ENCODE assay signal across 8 cellular contexts in the genomic region with DNA sequence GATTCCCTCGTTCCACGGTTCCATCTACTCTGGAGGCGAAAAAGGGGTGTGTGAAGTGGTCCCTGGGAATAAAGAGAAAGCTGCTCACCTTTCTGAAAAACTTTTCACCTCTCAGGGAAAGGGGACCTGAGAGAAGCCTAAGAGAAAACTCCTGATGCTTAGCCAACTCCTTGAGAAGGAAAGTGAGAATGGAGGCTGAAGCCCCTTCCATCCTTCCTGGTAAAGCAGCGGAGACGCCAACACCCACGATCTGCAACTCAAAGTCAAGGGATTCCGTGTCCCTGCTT.
DNase-seq lines count a peak whose midpoint lies in the region; ATAC-seq and TF ChIP-seq lines count a peak whose summit lies in the region.

No MANE protein-coding gene starts in this region.

- no peaks in the 10 kb centered on the region for H3K9me3 ChIP-seq in HCT116 (ENCODE audit: control insufficient read depth in 1 of 2, insufficient read depth in 1 of 2, low read depth in 1 of 2, low read length in 2 of 2)
- H3K9me3 ChIP-seq in hepatocyte (ENCODE audit: low read depth), result no peaks in the 10 kb centered on the region

- H3K79me2 ChIP-seq in HCT116 (ENCODE audit: insufficient read depth, low read length), result no peaks in the 10 kb centered on the region
- no peaks in the 10 kb centered on the region for H3K79me2 ChIP-seq in hepatocyte

- intact Hi-C loops in HCT116 (cut with micrococcal nuclease), result loop anchor here (2.0 to 5.0 kb wide), 4 partner anchors 96 to 140 kb away; a partner anchor contains a TSS

- peak overlapping the region; percentile 98 for H3K27ac Mint-ChIP-seq in activated CD4-positive, alpha-beta memory T cell treated with anti-CD3 and anti-CD28 coated beads, Interleukin-2, amount 10 ng/mL, durations not matched to agents 7 days and 5 days

- H3K36me3 ChIP-seq in HCT116 (ENCODE audit: control insufficient read depth in 1 of 2, insufficient read depth in 2 of 2, low read length in 2 of 2), result no peaks in the 10 kb centered on the region
- H3K36me3 ChIP-seq in hepatocyte (replicated peaks; ENCODE audit: insufficient read depth, low read depth), result no peaks in the 10 kb centered on the region

- no peak for TF ChIP-seq POLR2A in HCT116 (IDR thresholded peaks at IDR 0.05; ENCODE audit: borderline replicate concordance, extremely low read depth, insufficient read depth, insufficient read length)

- H3K27me3 ChIP-seq in HCT116 (ENCODE audit: insufficient read depth, low read length) (no peaks in the 10 kb centered on the region), hepatocyte (no peaks in the 10 kb centered on the region)

- H3K4me1 Mint-ChIP-seq in activated CD4-positive, alpha-beta memory T cell treated with anti-CD3 and anti-CD28 coated beads, Interleukin-2, amount 10 ng/mL, durations not matched to agents 7 days and 5 days, result peaks cover 78% of the 10 kb centered on the region

- H3K27me3 Mint-ChIP-seq in activated CD4-positive, alpha-beta memory T cell treated with anti-CD3 and anti-CD28 coated beads, Interleukin-2, amount 10 ng/mL, durations not matched to agents 7 days and 5 days, result no peaks in the 10 kb centered on the region

- POLR2A ChIA-PET in HCT116 (lab: Charles Lee), result interaction anchor here (0.9 to 3.8 kb wide), 13 partner anchors 10 to 140 kb away, joined by 3 to 26 read pairs (median 5); a partner anchor contains a TSS
- POLR2A ChIA-PET in activated CD4-positive, alpha-beta memory T cell treated with anti-CD3 and anti-CD28 coated beads, Interleukin-2, amount 10 ng/mL, durations not matched to agents 7 days and 5 days (lab: Charles Lee), result interaction anchor here (0.8 to 15.6 kb wide), 41 partner anchors 9 to 828 kb away, joined by 3 to 630 read pairs (median 33); a partner anchor contains a TSS

- H3K4me3 ChIP-seq in HCT116 (replicated peaks in 1 of 2; ENCODE audit: low read depth in 1 of 2, low read length in 2 of 2), result peak overlapping the region; percentile 63 to 64
- peak overlapping the region; percentile 37 for H3K4me3 ChIP-seq in hepatocyte
- H3K4me3 ChIP-seq in skin epidermis, result peak overlapping the region; percentile 34 to 47 (median 35)

- no peak for TF ChIP-seq RAD21 in HCT116 (IDR thresholded peaks at IDR 0.05; ENCODE audit: low read depth)

- H3K36me3 Mint-ChIP-seq in activated CD4-positive, alpha-beta memory T cell treated with anti-CD3 and anti-CD28 coated beads, Interleukin-2, amount 10 ng/mL, durations not matched to agents 7 days and 5 days (ENCODE audit: low read depth), result peaks cover 18% of the 10 kb centered on the region

- H3K27ac ChIP-seq in HCT116 (ENCODE audit: low read depth, low read length), result peak overlapping the region; percentile 90
- peak overlapping the region; percentile 98 for H3K27ac ChIP-seq in hepatocyte
- H3K27ac ChIP-seq in skin epidermis, result peak overlapping the region; percentile 74 to 99 (median 94)

- peak overlapping the region; percentile 77 for H3K4me3 Mint-ChIP-seq in activated CD4-positive, alpha-beta memory T cell treated with anti-CD3 and anti-CD28 coated beads, Interleukin-2, amount 10 ng/mL, durations not matched to agents 7 days and 5 days

- RAD21 ChIA-PET in HCT116 (lab: Charles Lee; ENCODE audit: low non-redundant PET in 1 of 2, low total read pairs in 2 of 2, uncharacterized antibody in 2 of 2, unreplicated experiment in 2 of 2), result interaction anchor here in 1 of 2 experiments (0.6 to 1.4 kb wide), 2 partner anchors 58 to 135 kb away, joined by 3 to 4 read pairs; no protein-coding TSS in a partner anchor

- H3K4me1 ChIP-seq in HCT116 (ENCODE audit: control insufficient read depth in 1 of 2, insufficient read depth in 2 of 2, low read length in 2 of 2), result peaks cover 62 to 81% of the 10 kb centered on the region in 2 experiments
- H3K4me1 ChIP-seq in hepatocyte (ENCODE audit: insufficient read depth), result peaks cover 48% of the 10 kb centered on the region

- H2AFZ ChIP-seq in HCT116 (ENCODE audit: low read depth, low read length, poor library complexity, severe bottlenecking), result no peak overlapping the region
- H2AFZ ChIP-seq in hepatocyte, result peak overlapping the region; percentile 64

- H3K9ac ChIP-seq in HCT116 (ENCODE audit: low read length), result peak overlapping the region; percentile 82

- no TSS peak for BruUV-seq in HCT116 (replicated peaks; lab: Mats Ljungman, UMichigan)

- H3K9me2 ChIP-seq in HCT116 (ENCODE audit: insufficient read depth) (no peaks in the 10 kb centered on the region), hepatocyte (replicated peaks; ENCODE audit: insufficient read depth) (no peaks in the 10 kb centered on the region)

- TF ChIP-seq CTCF in HCT116 (IDR thresholded peaks at IDR 0.05 in 2 of 3, conservative IDR thresholded peaks at IDR 0.05 in 1 of 3; ENCODE audit: borderline replicate concordance in 1 of 3, insufficient read depth in 1 of 3, low read depth in 2 of 3, low read length in 2 of 3), result no peak
- no peak for TF ChIP-seq CTCF in hepatocyte (IDR thresholded peaks at IDR 0.05; ENCODE audit: poor library complexity)

- DNase-seq in HCT116 (ENCODE audit: low read depth, low spot score) (no peak), hepatocyte (ENCODE audit: low spot score) (no peak), Ammon's horn (ENCODE audit: low spot score) (no peak), KG1 (lab: John Stamatoyannopoulos, UW) (no peak), epidermal melanocyte (ENCODE audit: insufficient read length, low spot score) (no peak)
- DNase-seq in activated CD4-positive, alpha-beta memory T cell treated with anti-CD3 and anti-CD28 coated beads, Interleukin-2, amount 10 ng/mL, durations not matched to agents 7 days and 5 days, result no peak

- no peaks in the 10 kb centered on the region for H3K9me3 Mint-ChIP-seq in activated CD4-positive, alpha-beta memory T cell treated with anti-CD3 and anti-CD28 coated beads, Interleukin-2, amount 10 ng/mL, durations not matched to agents 7 days and 5 days

- WGBS in hepatocyte (ENCODE audit: low lambda C conversion rate, missing lambda C conversion rate), result 30% methylated on average over 7 of the region's 7 CpGs

- peak overlapping the region; percentile 91 for H3K4me2 ChIP-seq in HCT116 (ENCODE audit: low read length)
- H3K4me2 ChIP-seq in hepatocyte, result peak overlapping the region; percentile 87

- no peaks in the 10 kb centered on the region for H4K20me1 ChIP-seq in HCT116 (ENCODE audit: insufficient read depth)
- H4K20me1 ChIP-seq in hepatocyte (ENCODE audit: insufficient read depth, poor library complexity, severe bottlenecking), result no peaks in the 10 kb centered on the region

- ATAC-seq in HCT116 (no peak), HG03159 (IDR thresholded peaks at IDR 0.05; ENCODE audit: unreplicated experiment) (no peak)

- CTCF ChIA-PET in HCT116 (lab: Charles Lee), result interaction anchor here (1.6 kb wide), 1 partner anchor 16 kb away, joined by 3 read pairs; no protein-coding TSS in a partner anchor
- CTCF ChIA-PET in activated CD4-positive, alpha-beta memory T cell treated with anti-CD3 and anti-CD28 coated beads, Interleukin-2, amount 10 ng/mL, durations not matched to agents 7 days and 5 days (lab: Charles Lee), result interaction anchor here (0.9 to 7.0 kb wide), 18 partner anchors 24 to 150 kb away, joined by 3 to 134 read pairs (median 10); a partner anchor contains a TSS

TF ChIP-seq in HCT116, 20 proteins besides CTCF, POLR2A, EP300 and RAD21:
- TF ChIP-seq CBX3 (IDR thresholded peaks at IDR 0.05; ENCODE audit: low read depth) (no peak), SRF (IDR thresholded peaks at IDR 0.05; ENCODE audit: low read depth) (no peak), EZH2 (IDR thresholded peaks at IDR 0.05) (no peak)
